ENCODE assay signal across 8 cellular contexts in the genomic region with DNA sequence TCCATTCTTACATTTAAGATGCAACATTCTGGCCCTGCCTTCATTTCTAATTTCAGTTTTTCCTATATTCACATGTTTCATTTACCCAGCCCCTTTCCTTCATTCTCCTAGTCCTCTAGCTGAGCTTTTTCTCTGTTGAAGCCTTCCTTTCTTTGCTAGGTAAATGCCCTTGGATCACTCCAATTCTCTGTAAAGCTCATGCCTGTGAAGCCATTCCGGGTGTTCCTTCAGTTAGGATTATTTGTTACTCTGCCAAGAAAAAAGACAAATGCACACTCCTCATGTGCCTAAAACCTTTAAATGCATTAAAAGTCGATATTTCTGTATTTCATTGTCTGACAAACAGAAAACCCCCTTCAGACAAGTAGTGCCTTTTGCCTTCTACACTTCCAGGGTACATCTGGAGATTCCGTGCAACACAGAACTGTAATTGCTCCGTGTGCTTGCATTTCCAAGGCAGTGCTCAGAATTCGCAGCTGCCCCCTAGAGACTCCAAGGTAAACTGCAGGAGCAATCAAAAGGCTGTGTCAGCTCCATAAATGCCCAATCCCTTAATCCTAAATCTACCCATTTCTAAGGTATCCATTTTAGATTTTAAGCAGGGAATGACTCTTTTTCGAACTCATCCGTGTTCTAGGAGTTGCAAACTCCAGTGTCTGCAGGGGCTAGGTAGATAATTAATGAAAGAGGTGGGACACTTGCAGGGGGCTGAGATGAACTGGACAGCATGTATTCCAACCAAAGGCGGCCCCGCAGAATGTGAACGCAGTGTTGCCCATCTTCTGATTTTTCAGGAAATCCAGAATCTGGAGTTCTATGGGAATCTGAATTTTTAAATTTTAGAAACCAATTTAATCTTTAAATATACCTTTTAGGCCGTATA.
DNase-seq lines count a peak whose midpoint lies in the region; ATAC-seq and TF ChIP-seq lines count a peak whose summit lies in the region.

No MANE protein-coding gene starts in this region.

- TF ChIP-seq CTCF in HFF-Myc (IDR thresholded peaks at IDR 0.05; ENCODE audit: low read depth, low read length, missing control alignments) (peak; percentile 72), adrenal gland (IDR thresholded peaks at IDR 0.05) (peak; percentile 45 to 85 (median 68))

- no peaks in the 10 kb centered on the region for H3K36me3 ChIP-seq in adrenal gland (replicated peaks in 1 of 2)

- peaks cover 4% of the 10 kb centered on the region for H3K27me3 ChIP-seq in adrenal gland

- ATAC-seq in left ventricle myocardium superior (peak; percentile 75), GM21447 (IDR thresholded peaks at IDR 0.05; ENCODE audit: unreplicated experiment) (no peak)

- DNase-seq in SKM-1 (lab: John Stamatoyannopoulos, UW; ENCODE audit: unreplicated experiment): peak; percentile 3
- no peak for DNase-seq in SKM-1 treated with dmso at 0.1 percent for 144 hours (lab: John Stamatoyannopoulos, UW; ENCODE audit: unreplicated experiment)
- peak; percentile 7 for DNase-seq in HFF-Myc (ENCODE audit: extremely low read depth, low read depth)
- peak; percentile 52 for DNase-seq in NCI-H2107 treated with DMSO at 0.1 percent for 48 hours (lab: John Stamatoyannopoulos, UW; ENCODE audit: unreplicated experiment)
- DNase-seq in adrenal gland: peak; percentile 37 to 76 (median 59)
- DNase-seq in left ventricle myocardium superior: peak; percentile 29
- peak; percentile 64 for DNase-seq in retina

- intact Hi-C loops in adrenal gland (cut with DNase I) (loop anchor here in 1 of 2 donors (5.0 kb wide), 1 partner anchor 384 kb away; no protein-coding TSS in a partner anchor), left ventricle myocardium superior (cut with micrococcal nuclease) (loop anchor here (5.0 kb wide), 1 partner anchor 299 kb away; no protein-coding TSS in a partner anchor)

- H3K27ac ChIP-seq in adrenal gland: no peak overlapping the region

- TF ChIP-seq POLR2A in adrenal gland (IDR thresholded peaks at IDR 0.05): no peak

- no peaks in the 10 kb centered on the region for H3K4me1 ChIP-seq in adrenal gland (replicated peaks in 1 of 2)

- 38 to 39% (median 39%) methylated on average over 11 of the region's 11 CpGs for WGBS in adrenal gland, 4 donors

- no peaks in the 10 kb centered on the region for H3K9me3 ChIP-seq in adrenal gland (replicated peaks in 1 of 3)

- H3K4me3 ChIP-seq in HFF-Myc (replicated peaks; ENCODE audit: low read depth, low read length): no peak overlapping the region
- no peak overlapping the region for H3K4me3 ChIP-seq in adrenal gland
